Comparison of ENCODE assay signal across 11 cellular contexts in genomic region chr1:183610053-183610452, GRCh38. TPM values are rescaled to one million over a fixed set of nuclear protein-coding genes. Genes with fewer than 3 reads are reported as not detected.
DNase-seq lines count a peak whose midpoint lies in the region; FAIRE-seq and TF ChIP-seq lines count a peak whose summit lies in the region.
"Had no signal": no experiment of that assay in that cellular context is flagged by ENCODE, and none has a peak within 500 bp of the region (broad histone marks: within the 10 kb centered on the region; RNA-seq: fewer than 3 reads in every experiment).

No MANE protein-coding gene starts in this region.

- H3K4me3 Mint-ChIP-seq in T-helper 2 cell treated with Interferon-gamma antibody and Interleukin-4, amounts not matched to agents 5 μg/mL and 100 μg/mL, for 36 hours = no peak overlapping the region

- H3K27me3 ChIP-seq in mesenchymal stem cell (ENCODE audit: control insufficient read depth in 1 of 2, insufficient read depth in 1 of 2, low read length in 2 of 2) (no peaks in the 10 kb centered on the region), uterus (no peaks in the 10 kb centered on the region)

- no peak overlapping the region for H3K4ac ChIP-seq in mesenchymal stem cell (ENCODE audit: low read depth in 1 of 2, low read length in 2 of 2)

- H3K27me3 Mint-ChIP-seq in T-helper 2 cell treated with Interferon-gamma antibody and Interleukin-4, amounts not matched to agents 5 μg/mL and 100 μg/mL, for 36 hours (ENCODE audit: low read depth) = peaks cover 5% of the 10 kb centered on the region

- no peak overlapping the region for H2AK5ac ChIP-seq in mesenchymal stem cell (ENCODE audit: low read length, severe bottlenecking)

- no peak overlapping the region for H4K8ac ChIP-seq in mesenchymal stem cell (ENCODE audit: low read length)

- DNase-seq in NCI-H2227 treated with DMSO at 0.1 percent for 48 hours (lab: John Stamatoyannopoulos, UW) (peak; percentile 18), NCI-H2227 (lab: John Stamatoyannopoulos, UW; ENCODE audit: unreplicated experiment) (no peak), coronary artery (ENCODE audit: low spot score) (peak; percentile 78), mesenchymal stem cell (no peak), uterus (no peak), D721Med (ENCODE audit: insufficient read length, low spot score) (no peak)
- no peak for DNase-seq in stimulated activated naive CD4-positive, alpha-beta T cell (lab: John Stamatoyannopoulos, UW)
- no peak for DNase-seq in T-helper 2 cell treated with Interferon-gamma antibody and Interleukin-4, amounts not matched to agents 5 μg/mL and 100 μg/mL, for 36 hours (ENCODE audit: low spot score)
- DNase-seq: NCI-H1092 treated with DMSO at 0.1 percent for 48 hours had no signal

- peaks cover 3% of the 10 kb centered on the region for H3K36me3 Mint-ChIP-seq in T-helper 2 cell treated with Interferon-gamma antibody and Interleukin-4, amounts not matched to agents 5 μg/mL and 100 μg/mL, for 36 hours (ENCODE audit: low read depth)

- H3K9me3 Mint-ChIP-seq in T-helper 2 cell treated with Interferon-gamma antibody and Interleukin-4, amounts not matched to agents 5 μg/mL and 100 μg/mL, for 36 hours = no peaks in the 10 kb centered on the region

- H3K4me1 Mint-ChIP-seq in T-helper 2 cell treated with Interferon-gamma antibody and Interleukin-4, amounts not matched to agents 5 μg/mL and 100 μg/mL, for 36 hours (ENCODE audit: low read depth) = peaks cover 2% of the 10 kb centered on the region

- intact Hi-C loops in uterus (cut with DNase I; ENCODE audit: low total_unique reads) = no loop called here

- peaks cover 4% of the 10 kb centered on the region for H3K4me1 ChIP-seq in mesenchymal stem cell (ENCODE audit: control insufficient read depth, insufficient read depth, low read depth, low read length)
- H3K4me1 ChIP-seq in uterus = peaks cover 0 to 8% of the 10 kb centered on the region in 2 donors

- no peak overlapping the region for H3K23ac ChIP-seq in mesenchymal stem cell (ENCODE audit: low read length in 2 of 2)

- no peak overlapping the region for H3K18ac ChIP-seq in mesenchymal stem cell (ENCODE audit: low read depth in 1 of 2, low read length in 2 of 2)

- TF ChIP-seq CTCF in coronary artery (IDR thresholded peaks at IDR 0.05) (no peak), uterus (IDR thresholded peaks at IDR 0.05) (no peak), D721Med (IDR thresholded peaks at IDR 0.05; ENCODE audit: insufficient read depth, missing control alignments) (no peak)

- WGBS in mesenchymal stem cell = 56% methylated on average over 1 of the region's 1 CpG

- no peak for FAIRE-seq in D721Med (lab: Jason Lieb, UNC)
- FAIRE-seq: bronchial epithelial cell had no signal

- no peak overlapping the region for H2BK120ac ChIP-seq in mesenchymal stem cell (ENCODE audit: low read depth, low read length)

- no peak overlapping the region for H4K91ac ChIP-seq in mesenchymal stem cell (ENCODE audit: low read length)

- H3K4me3 ChIP-seq in coronary artery (peak overlapping the region; percentile 13), mesenchymal stem cell (ENCODE audit: insufficient read depth in 1 of 2, low read depth in 1 of 2, low read length in 2 of 2) (peak overlapping the region in 1 of 2 experiments; percentile 6), uterus (no peak overlapping the region)

- no peak overlapping the region for H3K14ac ChIP-seq in mesenchymal stem cell (ENCODE audit: low read length in 2 of 2)

- no peaks in the 10 kb centered on the region for H3K9me3 ChIP-seq in mesenchymal stem cell (ENCODE audit: control insufficient read depth, low read length)
- no peaks in the 10 kb centered on the region for H3K9me3 ChIP-seq in uterus

- TF ChIP-seq POLR2A in uterus (IDR thresholded peaks at IDR 0.05) = no peak

- no peaks in the 10 kb centered on the region for H3K36me3 ChIP-seq in mesenchymal stem cell (ENCODE audit: control insufficient read depth in 1 of 2, insufficient read depth in 2 of 2, low read depth in 1 of 2, low read length in 2 of 2)
- H3K36me3 ChIP-seq in uterus = no peaks in the 10 kb centered on the region

- H2BK5ac ChIP-seq in mesenchymal stem cell (ENCODE audit: low read depth, low read length, poor library complexity, severe bottlenecking) = no peak overlapping the region

- no peak overlapping the region for H2AFZ ChIP-seq in mesenchymal stem cell (ENCODE audit: low read depth, low read length)

- peak overlapping the region; percentile 85 for H3K9ac ChIP-seq in mesenchymal stem cell (ENCODE audit: low read length)

- no peak overlapping the region for H2BK12ac ChIP-seq in mesenchymal stem cell (ENCODE audit: low read length in 2 of 2)

- peak overlapping the region; percentile 77 to 87 for H3K27ac ChIP-seq in coronary artery
- no peak overlapping the region for H3K27ac ChIP-seq in mesenchymal stem cell (ENCODE audit: low read length, poor library complexity, severe bottlenecking)
- peak overlapping the region; percentile 59 to 80 for H3K27ac ChIP-seq in uterus

- no peaks in the 10 kb centered on the region for H3K79me1 ChIP-seq in mesenchymal stem cell (replicated peaks; ENCODE audit: low read length, poor library complexity, severe bottlenecking)

- no peak overlapping the region for H3K4me2 ChIP-seq in mesenchymal stem cell (ENCODE audit: low read length, poor library complexity, severe bottlenecking)

- no peak overlapping the region for H3K27ac Mint-ChIP-seq in T-helper 2 cell treated with Interferon-gamma antibody and Interleukin-4, amounts not matched to agents 5 μg/mL and 100 μg/mL, for 36 hours

- no peak overlapping the region for H2BK15ac ChIP-seq in mesenchymal stem cell (ENCODE audit: low read depth, poor library complexity, severe bottlenecking)

RNA-seq across cellular contexts. Expression of gene NCF2, which starts 19.8 kb away (rescaled TPM):
- polyA plus RNA-seq in mesenchymal stem cell (2013, experiment 1 of 2) = 0.08 TPM
- polyA plus RNA-seq in mesenchymal stem cell (2013, experiment 2 of 2) = 0.04 TPM
- 1 to 10 TPM in 3 of 4 donors, under 1 TPM in 1; 0.51 to 9.7 (median 3.0) TPM for total RNA-seq in uterus

RNA-seq across cellular contexts. Expression of gene ARPC5, which starts 25.5 kb away (rescaled TPM):
- 136 TPM for polyA plus RNA-seq in mesenchymal stem cell (2013, experiment 1 of 2)
- 141 TPM for polyA plus RNA-seq in mesenchymal stem cell (2013, experiment 2 of 2)
- 100 to 1,000 TPM in 3 of 4 donors, 10 to 100 TPM in 1; 73.0 to 234 (median 170) TPM for total RNA-seq in uterus

RNA-seq across cellular contexts. Expression of gene APOBEC4, which starts 43.1 kb away (rescaled TPM):
- polyA plus RNA-seq in mesenchymal stem cell (2013, experiment 1 of 2) = not detected
- polyA plus RNA-seq in mesenchymal stem cell (2013, experiment 2 of 2) = not detected
- total RNA-seq in uterus = under 1 TPM in 2 of 4 donors, not detected in 2; 0.40 to 0.76 TPM
- total RNA-seq: bronchial epithelial cell, glomerular endothelial cell had no signal

Comparison
In these comparisons a context has a peak if more than half of its experiments do, and no peak if none do; other contexts are left out.
1. DNase-seq: peak in NCI-H2227 treated with DMSO at 0.1 percent for 48 hours (single experiment) and coronary artery (single experiment); none in NCI-H2227 (single experiment), mesenchymal stem cell (single experiment), uterus (0 of 2), D721Med (single experiment), stimulated activated naive CD4-positive, alpha-beta T cell (0 of 6) and T-helper 2 cell treated with Interferon-gamma antibody and Interleukin-4, amounts not matched to agents 5 μg/mL and 100 μg/mL, for 36 hours (single experiment).